Comparison of ENCODE assay signal across 1 cellular context in the genomic region with DNA sequence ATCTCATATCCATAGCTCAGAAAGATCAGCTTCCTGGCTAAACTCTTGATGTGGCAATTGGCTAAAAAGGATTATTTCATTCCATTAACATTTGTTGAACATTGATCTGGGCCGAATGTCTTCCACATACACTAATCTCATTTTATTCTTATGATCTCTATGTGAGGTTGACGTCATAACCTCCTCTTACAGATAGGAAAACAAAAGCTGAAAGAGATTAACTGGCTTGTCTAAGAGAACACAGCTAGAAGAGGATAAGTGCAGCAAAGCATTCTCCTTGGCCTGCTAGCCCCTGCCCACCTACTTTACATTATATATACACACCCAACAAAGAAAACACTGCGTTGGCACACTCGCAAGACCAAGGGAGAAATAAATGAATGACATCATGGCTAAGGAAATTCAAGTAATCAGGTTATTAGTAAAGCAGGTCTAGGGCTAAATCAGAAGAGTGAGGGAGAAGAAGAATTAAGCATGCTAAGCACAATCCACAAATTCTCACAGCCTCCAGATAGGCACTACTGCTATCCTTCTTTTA.
TF ChIP-seq lines count a peak whose summit lies in the region.

No MANE protein-coding gene starts in this region.

TF ChIP-seq in HEK293, 187 proteins besides CTCF, POLR2A, EP300 and RAD21 (continued from another document):
- TF ChIP-seq, protein P1, sequence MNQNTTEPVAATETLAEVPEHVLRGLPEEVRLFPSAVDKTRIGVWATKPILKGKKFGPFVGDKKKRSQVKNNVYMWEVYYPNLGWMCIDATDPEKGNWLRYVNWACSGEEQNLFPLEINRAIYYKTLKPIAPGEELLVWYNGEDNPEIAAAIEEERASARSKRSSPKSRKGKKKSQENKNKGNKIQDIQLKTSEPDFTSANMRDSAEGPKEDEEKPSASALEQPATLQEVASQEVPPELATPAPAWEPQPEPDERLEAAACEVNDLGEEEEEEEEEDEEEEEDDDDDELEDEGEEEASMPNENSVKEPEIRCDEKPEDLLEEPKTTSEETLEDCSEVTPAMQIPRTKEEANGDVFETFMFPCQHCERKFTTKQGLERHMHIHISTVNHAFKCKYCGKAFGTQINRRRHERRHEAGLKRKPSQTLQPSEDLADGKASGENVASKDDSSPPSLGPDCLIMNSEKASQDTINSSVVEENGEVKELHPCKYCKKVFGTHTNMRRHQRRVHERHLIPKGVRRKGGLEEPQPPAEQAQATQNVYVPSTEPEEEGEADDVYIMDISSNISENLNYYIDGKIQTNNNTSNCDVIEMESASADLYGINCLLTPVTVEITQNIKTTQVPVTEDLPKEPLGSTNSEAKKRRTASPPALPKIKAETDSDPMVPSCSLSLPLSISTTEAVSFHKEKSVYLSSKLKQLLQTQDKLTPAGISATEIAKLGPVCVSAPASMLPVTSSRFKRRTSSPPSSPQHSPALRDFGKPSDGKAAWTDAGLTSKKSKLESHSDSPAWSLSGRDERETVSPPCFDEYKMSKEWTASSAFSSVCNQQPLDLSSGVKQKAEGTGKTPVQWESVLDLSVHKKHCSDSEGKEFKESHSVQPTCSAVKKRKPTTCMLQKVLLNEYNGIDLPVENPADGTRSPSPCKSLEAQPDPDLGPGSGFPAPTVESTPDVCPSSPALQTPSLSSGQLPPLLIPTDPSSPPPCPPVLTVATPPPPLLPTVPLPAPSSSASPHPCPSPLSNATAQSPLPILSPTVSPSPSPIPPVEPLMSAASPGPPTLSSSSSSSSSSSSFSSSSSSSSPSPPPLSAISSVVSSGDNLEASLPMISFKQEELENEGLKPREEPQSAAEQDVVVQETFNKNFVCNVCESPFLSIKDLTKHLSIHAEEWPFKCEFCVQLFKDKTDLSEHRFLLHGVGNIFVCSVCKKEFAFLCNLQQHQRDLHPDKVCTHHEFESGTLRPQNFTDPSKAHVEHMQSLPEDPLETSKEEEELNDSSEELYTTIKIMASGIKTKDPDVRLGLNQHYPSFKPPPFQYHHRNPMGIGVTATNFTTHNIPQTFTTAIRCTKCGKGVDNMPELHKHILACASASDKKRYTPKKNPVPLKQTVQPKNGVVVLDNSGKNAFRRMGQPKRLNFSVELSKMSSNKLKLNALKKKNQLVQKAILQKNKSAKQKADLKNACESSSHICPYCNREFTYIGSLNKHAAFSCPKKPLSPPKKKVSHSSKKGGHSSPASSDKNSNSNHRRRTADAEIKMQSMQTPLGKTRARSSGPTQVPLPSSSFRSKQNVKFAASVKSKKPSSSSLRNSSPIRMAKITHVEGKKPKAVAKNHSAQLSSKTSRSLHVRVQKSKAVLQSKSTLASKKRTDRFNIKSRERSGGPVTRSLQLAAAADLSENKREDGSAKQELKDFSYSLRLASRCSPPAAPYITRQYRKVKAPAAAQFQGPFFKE (tag by site-specific recombination; IDR thresholded peaks at IDR 0.05; ENCODE audit: borderline replicate concordance): no peak
- peak; percentile 36; the same call in 1 of the 2 replicates for TF ChIP-seq ZNF629 (tag by site-specific recombination; IDR thresholded peaks at IDR 0.05)
- TF ChIP-seq, protein P2, sequence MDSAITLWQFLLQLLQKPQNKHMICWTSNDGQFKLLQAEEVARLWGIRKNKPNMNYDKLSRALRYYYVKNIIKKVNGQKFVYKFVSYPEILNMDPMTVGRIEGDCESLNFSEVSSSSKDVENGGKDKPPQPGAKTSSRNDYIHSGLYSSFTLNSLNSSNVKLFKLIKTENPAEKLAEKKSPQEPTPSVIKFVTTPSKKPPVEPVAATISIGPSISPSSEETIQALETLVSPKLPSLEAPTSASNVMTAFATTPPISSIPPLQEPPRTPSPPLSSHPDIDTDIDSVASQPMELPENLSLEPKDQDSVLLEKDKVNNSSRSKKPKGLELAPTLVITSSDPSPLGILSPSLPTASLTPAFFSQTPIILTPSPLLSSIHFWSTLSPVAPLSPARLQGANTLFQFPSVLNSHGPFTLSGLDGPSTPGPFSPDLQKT (IDR thresholded peaks at IDR 0.05; ENCODE audit: borderline replicate concordance, low read depth, low read length): no peak
- peak; percentile 39; the same call in 1 of the 2 replicates for TF ChIP-seq KLF1 (tag by site-specific recombination; IDR thresholded peaks at IDR 0.05)
TF ChIP-seq in HEK293: peak in this region for 6.
